ENCODE assay signal across 1 cellular context in the genomic region with DNA sequence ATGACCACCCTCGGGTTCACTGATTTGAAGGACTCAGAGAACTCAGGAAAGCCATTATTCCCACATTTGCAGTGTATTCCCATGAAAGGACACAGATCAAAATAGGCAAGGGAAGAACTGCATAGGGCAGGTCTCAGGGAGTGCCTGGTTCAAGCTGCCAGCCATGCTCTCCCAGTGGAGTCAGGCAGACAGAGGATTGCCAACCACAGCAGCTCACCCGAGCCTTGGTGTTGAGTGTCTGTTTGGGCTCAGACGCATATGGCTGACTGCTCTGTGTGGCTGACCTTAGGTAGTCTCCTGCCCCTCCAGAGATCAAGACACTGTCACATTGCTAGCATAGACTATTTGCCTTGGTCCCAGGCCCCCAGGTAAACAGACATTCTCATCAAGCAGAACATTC.
TF ChIP-seq lines count a peak whose summit lies in the region.

No MANE protein-coding gene starts in this region.

TF ChIP-seq in SK-N-SH, 30 proteins besides CTCF, POLR2A, EP300 and RAD21 (continued from another document):
- TF ChIP-seq GATA2 (CRISPR knock-in tag; IDR thresholded peaks at IDR 0.05): no peak
- TF ChIP-seq SMC3 (IDR thresholded peaks at IDR 0.05; ENCODE audit: low read depth, low read length): no peak
- no peak for TF ChIP-seq NFIC (IDR thresholded peaks at IDR 0.05; ENCODE audit: borderline replicate concordance)
- TF ChIP-seq FOXM1 (IDR thresholded peaks at IDR 0.05; ENCODE audit: low read depth): no peak
- TF ChIP-seq JUND (IDR thresholded peaks at IDR 0.05): no peak
- no peak for TF ChIP-seq YY1 (IDR thresholded peaks at IDR 0.05; ENCODE audit: low read depth)
- TF ChIP-seq MXI1 (IDR thresholded peaks at IDR 0.05; ENCODE audit: low read depth, low read length): no peak
- no peak for TF ChIP-seq EZH2phosphoT487 (IDR thresholded peaks at IDR 0.05; ENCODE audit: borderline replicate concordance, low read depth)
- TF ChIP-seq, protein P1, sequence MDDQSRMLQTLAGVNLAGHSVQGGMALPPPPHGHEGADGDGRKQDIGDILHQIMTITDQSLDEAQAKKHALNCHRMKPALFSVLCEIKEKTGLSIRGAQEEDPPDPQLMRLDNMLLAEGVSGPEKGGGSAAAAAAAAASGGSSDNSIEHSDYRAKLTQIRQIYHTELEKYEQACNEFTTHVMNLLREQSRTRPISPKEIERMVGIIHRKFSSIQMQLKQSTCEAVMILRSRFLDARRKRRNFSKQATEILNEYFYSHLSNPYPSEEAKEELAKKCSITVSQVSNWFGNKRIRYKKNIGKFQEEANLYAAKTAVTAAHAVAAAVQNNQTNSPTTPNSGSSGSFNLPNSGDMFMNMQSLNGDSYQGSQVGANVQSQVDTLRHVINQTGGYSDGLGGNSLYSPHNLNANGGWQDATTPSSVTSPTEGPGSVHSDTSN (IDR thresholded peaks at IDR 0.05): no peak
- no peak for TF ChIP-seq ELF1 (IDR thresholded peaks at IDR 0.05)
